In the genomic region with DNA sequence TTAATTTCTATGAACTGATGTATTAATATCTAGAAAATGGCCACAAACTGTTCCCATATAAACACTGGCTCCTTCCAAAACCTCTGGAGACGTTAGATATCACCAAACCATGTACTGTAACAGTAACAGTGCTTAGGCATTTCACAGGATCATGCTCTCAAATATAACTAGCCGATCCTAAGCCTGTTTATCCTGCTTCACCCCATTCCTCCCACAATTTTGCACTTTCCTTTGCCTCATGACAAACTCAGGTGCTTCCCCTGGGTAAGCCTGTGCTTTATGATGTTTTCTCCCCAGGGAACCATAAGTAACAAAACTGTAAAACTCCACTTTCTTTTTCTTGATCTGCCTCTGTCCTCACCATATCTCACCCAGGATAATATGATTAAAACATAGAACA, we compare ENCODE assay signal across 27 cellular contexts.
"Had no signal": no experiment of that assay in that cellular context is flagged by ENCODE, and none has a peak within 500 bp of the region (broad histone marks: within the 10 kb centered on the region; RNA-seq: fewer than 3 reads in every experiment).

No MANE protein-coding gene starts in this region.

- H3K27ac ChIP-seq: adrenal gland, KMS-11, Peyer's patch, SJSA1 had no signal

- H3K4me2 ChIP-seq: KMS-11, SK-N-SH had no signal

- ATAC-seq: activated CD4-positive, alpha-beta T cell treated with anti-CD3 and anti-CD28 coated beads for 36 hours; activated CD4-positive, CD25-positive, alpha-beta regulatory T cell treated with anti-CD3 and anti-CD28 coated beads, Interleukin-2, amount 50 U/mL, for 24 hours; activated CD8-positive, alpha-beta T cell treated with anti-CD3 and anti-CD28 coated beads, Interleukin-2, amount 10 ng/mL, durations not matched to agents 7 days and 5 days; activated naive CD4-positive, alpha-beta T cell treated with anti-CD3 and anti-CD28 coated beads, Interleukin-2, amount 50 U/mL, for 72 hours; activated T-cell treated with anti-CD3 and anti-CD28 coated beads, Interleukin-2, amount 50 U/mL, for 4 hours had no signal

- H3K9ac ChIP-seq: KMS-11, SK-N-SH had no signal

- H3K4me1 ChIP-seq: adrenal gland, Peyer's patch, SJSA1 had no signal

- H3K9me3 ChIP-seq: adrenal gland, Peyer's patch, SJSA1, SK-N-SH had no signal

- H3K27me3 ChIP-seq: adrenal gland, Peyer's patch, SJSA1 had no signal

- FAIRE-seq: bronchial epithelial cell had no signal

- H3K9me2 ChIP-seq: SK-N-SH had no signal

- DNase-seq: activated CD4-positive, alpha-beta T cell treated with anti-CD3 and anti-CD28 coated beads for 36 hours; activated CD4-positive, alpha-beta T cell treated with anti-CD3 and anti-CD28 coated beads, Interleukin-2, amount 10 ng/mL, durations not matched to agents 7 days and 5 days; activated CD4-positive, alpha-beta T cell treated with anti-CD3 and anti-CD28 coated beads, Interleukin-2, amount 50 U/mL, for 48 hours; activated CD8-positive, alpha-beta T cell treated with anti-CD3 and anti-CD28 coated beads, Interleukin-2, amount 10 ng/mL, durations not matched to agents 7 days and 5 days; activated gamma-delta T cell treated with Interleukin-2 at 50 U/mL for 16 hours; activated naive CD4-positive, alpha-beta T cell treated with anti-CD3 and anti-CD28 coated beads for 36 hours; activated T-cell treated with anti-CD3 and anti-CD28 coated beads, Interleukin-2, amount 50 U/mL, for 4 hours; adrenal gland; anterior cingulate cortex; caudate nucleus; NCI-H1105; NCI-H1417 treated with DMSO at 0.1 percent for 48 hours; NCI-H187 treated with DMSO at 0.1 percent for 48 hours; NCI-H2081 treated with DMSO at 0.1 percent for 48 hours; NCI-H226; NCI-H446 treated with DMSO at 0.1 percent for 48 hours; NCI-H524; NCI-H69; Peyer's patch; RPMI8226; SHP77 treated with DMSO at 0.1 percent for 48 hours; SK-N-SH had no signal

- H3K4me3 ChIP-seq: adrenal gland, Peyer's patch, SJSA1 had no signal

- H3K36me3 ChIP-seq: adrenal gland, Peyer's patch, SJSA1 had no signal
